Comparison of ENCODE assay signal across 13 cellular contexts in genomic region chr18:457533-457932, GRCh38. TPM values are rescaled to one million over a fixed set of nuclear protein-coding genes. Genes with fewer than 3 reads are reported as not detected.
DNase-seq lines count a peak whose midpoint lies in the region; ATAC-seq and TF ChIP-seq lines count a peak whose summit lies in the region.
"Had no signal": no experiment of that assay in that cellular context is flagged by ENCODE, and none has a peak within 500 bp of the region (broad histone marks: within the 10 kb centered on the region; RNA-seq: fewer than 3 reads in every experiment).

No MANE protein-coding gene starts in this region.

- no peaks in the 10 kb centered on the region for H3F3A ChIP-seq in GM23338 (replicated peaks; ENCODE audit: low read depth)

- peaks cover 5% of the 10 kb centered on the region for H3K9me3 ChIP-seq in adipocyte (ENCODE audit: control insufficient read depth, low read length)
- H3K9me3 ChIP-seq in cardiac muscle cell (ENCODE audit: low read depth), result no peaks in the 10 kb centered on the region
- no peaks in the 10 kb centered on the region for H3K9me3 ChIP-seq in gastrocnemius medialis

- in situ Hi-C loops in gastrocnemius medialis (cut with MboI; ENCODE audit: low sequenced_read_pairs in 4 of 4), result no loop called here

- H3K27ac Mint-ChIP-seq in GM23338, result no peak overlapping the region
- H3K27ac Mint-ChIP-seq: activated CD4-positive, alpha-beta T cell treated with anti-CD3 and anti-CD28 coated beads for 36 hours; activated T-helper 1 cell treated with anti-CD3 and anti-CD28 coated beads, Interleukin-12 subunit alpha, Interleukin-12 subunit beta, Interleukin-2, Interleukin-4 antibody, amounts not matched to agents 30 ng/mL and 10 ng/mL and 1 ng/mL, durations not matched to agents 14 hours and 24 hours and 36 hours; CD4-positive, alpha-beta T cell had no signal

- peak overlapping the region; percentile 89 for H2AFZ ChIP-seq in GM23338

- H3K4me1 Mint-ChIP-seq in GM23338, result peaks cover 8% of the 10 kb centered on the region
- H3K4me1 Mint-ChIP-seq: activated CD4-positive, alpha-beta T cell treated with anti-CD3 and anti-CD28 coated beads for 36 hours had no signal

- H3K36me3 Mint-ChIP-seq in GM23338 (ENCODE audit: low read depth), result no peaks in the 10 kb centered on the region

- 0 out of 2 replicates have a peak, but pooled peaks cover 3% of the 10 kb centered on the region for H3K9me2 ChIP-seq in GM23338 (ENCODE audit: insufficient read depth)

- H4K20me1 ChIP-seq in GM23338 (replicated peaks; ENCODE audit: insufficient read depth), result no peaks in the 10 kb centered on the region

- peak overlapping the region; percentile 22 for H3K9ac ChIP-seq in adipocyte (ENCODE audit: low read length)

- no peak overlapping the region for H3K4me3 Mint-ChIP-seq in GM23338
- H3K4me3 Mint-ChIP-seq: activated CD4-positive, alpha-beta T cell treated with anti-CD3 and anti-CD28 coated beads for 36 hours; activated T-helper 1 cell treated with anti-CD3 and anti-CD28 coated beads, Interleukin-12 subunit alpha, Interleukin-12 subunit beta, Interleukin-2, Interleukin-4 antibody, amounts not matched to agents 30 ng/mL and 10 ng/mL and 1 ng/mL, durations not matched to agents 14 hours and 24 hours and 36 hours; CD4-positive, alpha-beta T cell had no signal

- CTCF ChIA-PET in RWPE1 (lab: Yijun Ruan, JAX), result interaction anchor here (0.6 to 1.2 kb wide), 2 partner anchors 16 to 84 kb away, joined by 3 to 4 read pairs; no protein-coding TSS in a partner anchor

- no peaks in the 10 kb centered on the region for H3K36me3 ChIP-seq in GM23338 (ENCODE audit: insufficient read depth)
- H3K36me3 ChIP-seq in adipocyte (ENCODE audit: control insufficient read depth, insufficient read depth, low read length, severe bottlenecking), result no peaks in the 10 kb centered on the region
- no peaks in the 10 kb centered on the region for H3K36me3 ChIP-seq in cardiac muscle cell
- H3K36me3 ChIP-seq in gastrocnemius medialis, result no peaks in the 10 kb centered on the region

- H3K4me3 ChIP-seq in GM23338 (no peak overlapping the region), adipocyte (ENCODE audit: low read length) (peak overlapping the region; percentile 75), cardiac muscle cell (no peak overlapping the region), gastrocnemius medialis (no peak overlapping the region)

- H3K4me1 ChIP-seq in GM23338 (ENCODE audit: insufficient read depth) (0 out of 2 replicates have a peak, but pooled peaks cover 7% of the 10 kb centered on the region), adipocyte (ENCODE audit: control insufficient read depth, insufficient read depth, low read length) (peaks cover 28% of the 10 kb centered on the region), cardiac muscle cell (ENCODE audit: low read depth) (peaks cover 36% of the 10 kb centered on the region), gastrocnemius medialis (peaks cover 9 to 10% of the 10 kb centered on the region in 2 donors)

- POLR2A ChIA-PET in RWPE1 (lab: Yijun Ruan, JAX; ENCODE audit: low non-redundant PET), result no interaction called here

- no peak for DNase-seq in GM23338 (ENCODE audit: low spot score)
- no peak for DNase-seq in adipocyte (ENCODE audit: low read depth)
- peak in 1 of 2 donors; percentile 83 for DNase-seq in cardiac muscle cell (ENCODE audit: low read depth in 1 of 2, low spot score in 1 of 2)
- no peak for DNase-seq in gastrocnemius medialis
- DNase-seq in mucosa of gallbladder (ENCODE audit: low spot score), result no peak
- DNase-seq in RWPE1 (ENCODE audit: low spot score), result no peak
- no peak for DNase-seq in ureter (ENCODE audit: low spot score)
- DNase-seq in D341Med (ENCODE audit: low spot score), result no peak
- DNase-seq: activated CD4-positive, alpha-beta T cell treated with anti-CD3 and anti-CD28 coated beads for 36 hours; CD4-positive, alpha-beta T cell; NCI-H1417 treated with DMSO at 0.1 percent for 48 hours; NCI-H774 had no signal

- H3K4me2 ChIP-seq in GM23338, result no peak overlapping the region

- no peak for TF ChIP-seq CTCF in GM23338 (conservative IDR thresholded peaks at IDR 0.05; ENCODE audit: low read depth in 2 of 2)
- TF ChIP-seq CTCF in cardiac muscle cell (IDR thresholded peaks at IDR 0.05; ENCODE audit: low read depth, low read length), result no peak
- TF ChIP-seq CTCF in gastrocnemius medialis (IDR thresholded peaks at IDR 0.05 in 4 of 5, conservative IDR thresholded peaks at IDR 0.05 in 1 of 5), result no peak
- TF ChIP-seq CTCF in RWPE1 (conservative IDR thresholded peaks at IDR 0.05; ENCODE audit: low read depth), result no peak

- ATAC-seq in GM23338, result no peak
- peak; percentile 17 to 28 for ATAC-seq in gastrocnemius medialis
- ATAC-seq: activated CD4-positive, alpha-beta T cell treated with anti-CD3 and anti-CD28 coated beads for 36 hours had no signal

- H3K27me3 ChIP-seq in GM23338 (ENCODE audit: insufficient read depth) (no peaks in the 10 kb centered on the region), adipocyte (replicated peaks; ENCODE audit: control insufficient read depth, insufficient read depth, low read length) (no peaks in the 10 kb centered on the region), cardiac muscle cell (no peaks in the 10 kb centered on the region), gastrocnemius medialis (no peaks in the 10 kb centered on the region)

- no peak for TF ChIP-seq POLR2A in gastrocnemius medialis (IDR thresholded peaks at IDR 0.05)

- no peak overlapping the region for H3K27ac ChIP-seq in GM23338 (ENCODE audit: low read depth)
- H3K27ac ChIP-seq in cardiac muscle cell, result peak overlapping the region; percentile 82
- H3K27ac ChIP-seq in gastrocnemius medialis, result peak overlapping the region in 2 of 4 donors; percentile 41
- H3K27ac ChIP-seq in RWPE1, result no peak overlapping the region

- no peaks in the 10 kb centered on the region; the same call in 2 of the 3 replicates for H3K9me3 Mint-ChIP-seq in GM23338
- H3K9me3 Mint-ChIP-seq: activated T-helper 1 cell treated with anti-CD3 and anti-CD28 coated beads, Interleukin-12 subunit alpha, Interleukin-12 subunit beta, Interleukin-2, Interleukin-4 antibody, amounts not matched to agents 30 ng/mL and 10 ng/mL and 1 ng/mL, durations not matched to agents 14 hours and 24 hours and 36 hours had no signal

- intact Hi-C loops in gastrocnemius medialis (cut with DNase I; ENCODE audit: low total_unique reads), result loop anchor here (5.0 kb wide), 1 partner anchor 80 kb away; no protein-coding TSS in a partner anchor

- H3K79me2 ChIP-seq in GM23338 (replicated peaks; ENCODE audit: insufficient read depth), result no peaks in the 10 kb centered on the region

- peaks cover 2% of the 10 kb centered on the region for H3K27me3 Mint-ChIP-seq in GM23338 (ENCODE audit: insufficient read depth, low read depth, poor library complexity)

RNA-seq across cellular contexts. Expression of gene COLEC12, which starts 43.0 kb away (rescaled TPM):
- 3.2 and 4.0 TPM in 2 replicates for total RNA-seq in GM23338 (2014; rRNA removed; shearing (Covaris generic))
- polyA plus RNA-seq in GM23338 (2016; fragmentation: Nextera tagmentation; extraction: Ambion mirVana) (1.1 and 2.0 TPM in 2 replicates), cardiac muscle cell (69.0 and 78.7 TPM in 2 replicates)
- total RNA-seq in cardiac muscle cell (57.5 and 61.1 TPM in 2 replicates), gastrocnemius medialis (1 to 10 TPM in 3 of 4 donors, under 1 TPM in 1; 0.97 to 6.1 (median 5.1) TPM), mucosa of gallbladder (4.9 TPM), ureter (10.2 TPM)
- total RNA-seq: activated CD4-positive, alpha-beta T cell treated with anti-CD3 and anti-CD28 coated beads for 36 hours; activated T-helper 1 cell treated with anti-CD3 and anti-CD28 coated beads, Interleukin-12 subunit alpha, Interleukin-12 subunit beta, Interleukin-2, Interleukin-4 antibody, amounts not matched to agents 30 ng/mL and 10 ng/mL and 1 ng/mL, durations not matched to agents 14 hours and 24 hours and 36 hours; CD4-positive, alpha-beta T cell had no signal
